In the genomic region with DNA sequence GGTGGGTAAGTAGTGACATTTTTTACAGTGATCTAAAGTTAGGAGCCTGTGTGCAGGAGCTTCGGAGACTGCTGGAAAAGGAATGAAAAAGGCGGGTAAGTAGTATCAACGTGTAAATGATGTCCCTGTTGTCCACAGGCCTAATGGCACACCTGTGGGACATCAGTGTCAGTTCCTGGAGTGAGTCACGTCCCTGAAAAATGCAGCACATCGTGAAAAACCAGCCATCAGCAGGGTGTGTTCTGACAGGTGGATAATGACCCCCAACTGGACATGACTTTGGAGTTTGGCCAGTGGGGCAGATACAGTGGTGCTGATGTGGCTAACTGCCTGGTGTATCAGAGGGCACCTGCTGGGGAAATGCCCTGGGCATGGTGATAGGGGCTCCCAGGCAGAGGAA, we compare ENCODE assay signal across 21 cellular contexts. TPM values are rescaled to one million over a fixed set of nuclear protein-coding genes. Genes with fewer than 3 reads are reported as not detected.
DNase-seq lines count a peak whose midpoint lies in the region; ATAC-seq and TF ChIP-seq lines count a peak whose summit lies in the region.
"Had no signal": no experiment of that assay in that cellular context is flagged by ENCODE, and none has a peak within 500 bp of the region (broad histone marks: within the 10 kb centered on the region; RNA-seq: fewer than 3 reads in every experiment).

No MANE protein-coding gene starts in this region.

- no peak for TF ChIP-seq EP300 in neural cell (conservative IDR thresholded peaks at IDR 0.05; ENCODE audit: poor library complexity, severe bottlenecking)

- H3K9me3 ChIP-seq in HEK293 (ENCODE audit: control insufficient read depth, insufficient read depth, low read depth, low read length), result no peaks in the 10 kb centered on the region
- no peaks in the 10 kb centered on the region for H3K9me3 ChIP-seq in PC-3 (ENCODE audit: low read length)
- no peaks in the 10 kb centered on the region for H3K9me3 ChIP-seq in neural cell (ENCODE audit: low read length)
- no peaks in the 10 kb centered on the region for H3K9me3 ChIP-seq in Karpas-422 (ENCODE audit: low read length)
- no peaks in the 10 kb centered on the region for H3K9me3 ChIP-seq in upper lobe of right lung
- H3K9me3 ChIP-seq: MG63, Peyer's patch had no signal

- H2AFZ ChIP-seq in PC-3 (ENCODE audit: low read length), result no peak overlapping the region
- no peak overlapping the region for H2AFZ ChIP-seq in neural cell (ENCODE audit: low read depth, low read length)
- no peak overlapping the region for H2AFZ ChIP-seq in Karpas-422 (ENCODE audit: low read length)

- H3K9me2 ChIP-seq in PC-3 (replicated peaks; ENCODE audit: low read length), result no peaks in the 10 kb centered on the region
- H3K9me2 ChIP-seq in neural cell (ENCODE audit: insufficient read depth, low read length), result no peaks in the 10 kb centered on the region
- no peaks in the 10 kb centered on the region for H3K9me2 ChIP-seq in Karpas-422 (replicated peaks; ENCODE audit: insufficient read depth, low read length)

- TF ChIP-seq RAD21 in neural cell (conservative IDR thresholded peaks at IDR 0.05), result no peak

- no peaks in the 10 kb centered on the region for H4K20me1 ChIP-seq in PC-3 (ENCODE audit: low read length)
- H4K20me1 ChIP-seq in neural cell (ENCODE audit: insufficient read depth), result no peaks in the 10 kb centered on the region
- H4K20me1 ChIP-seq in Karpas-422 (ENCODE audit: insufficient read depth, low read depth, low read length), result no peaks in the 10 kb centered on the region

- H3K4me2 ChIP-seq in PC-3 (ENCODE audit: low read length), result no peak overlapping the region
- no peak overlapping the region for H3K4me2 ChIP-seq in neural cell (ENCODE audit: low read length)
- H3K4me2 ChIP-seq in Karpas-422 (ENCODE audit: low read depth, low read length, poor library complexity, severe bottlenecking), result no peak overlapping the region

- CTCF ChIA-PET in HEK293 (lab: Yijun Ruan, JAX), result interaction anchor here (1.1 to 1.2 kb wide), 2 partner anchors 217 to 226 kb away, joined by 3 to 4 read pairs; no protein-coding TSS in a partner anchor
- CTCF ChIA-PET in PC-3 (lab: Charles Lee), result no interaction called here

- H3K4me3 ChIP-seq in HEK293 (ENCODE audit: low read depth, low read length) (no peak overlapping the region), PC-3 (ENCODE audit: low read length) (no peak overlapping the region), neural cell (ENCODE audit: low read length) (no peak overlapping the region), Karpas-422 (ENCODE audit: low read length) (no peak overlapping the region), upper lobe of right lung (no peak overlapping the region)
- H3K4me3 ChIP-seq: MG63, Peyer's patch had no signal

- POLR2A ChIA-PET in HEK293 (lab: Yijun Ruan, JAX) (no interaction called here), PC-3 (lab: Charles Lee; ENCODE audit: unreplicated experiment) (no interaction called here)

- H3K27me3 ChIP-seq in PC-3 (ENCODE audit: low read length) (no peaks in the 10 kb centered on the region), neural cell (ENCODE audit: insufficient read depth, low read depth, low read length) (no peaks in the 10 kb centered on the region), Karpas-422 (ENCODE audit: low read length) (no peaks in the 10 kb centered on the region), upper lobe of right lung (no peaks in the 10 kb centered on the region)
- H3K27me3 ChIP-seq: MG63, Peyer's patch had no signal

- intact Hi-C loops in PC-3 (cut with micrococcal nuclease), result no loop called here
- intact Hi-C loops in upper lobe of right lung (cut with DNase I), result no loop called here

- ATAC-seq in PC-3 (peak; percentile 15; the same call in 1 of the 2 replicates), SK-N-SH treated with all-trans-retinoic acid at 6 μM for 48 hours (no peak), upper lobe of right lung (no peak)
- ATAC-seq: HCT116 had no signal

- no peak overlapping the region for H3K27ac ChIP-seq in HEK293 (ENCODE audit: extremely low read depth, low read depth, low read length)
- no peak overlapping the region for H3K27ac ChIP-seq in PC-3 (ENCODE audit: low read length)
- H3K27ac ChIP-seq in neural cell (ENCODE audit: low read length), result peak overlapping the region; percentile 33
- no peak overlapping the region for H3K27ac ChIP-seq in Karpas-422 (ENCODE audit: low read length)
- H3K27ac ChIP-seq in upper lobe of right lung, result no peak overlapping the region
- H3K27ac ChIP-seq: C4-2B, HL-60, Peyer's patch had no signal

- H3K9ac ChIP-seq in PC-3 (ENCODE audit: low read length) (no peak overlapping the region), neural cell (ENCODE audit: low read length) (no peak overlapping the region), Karpas-422 (ENCODE audit: low read length) (no peak overlapping the region)

- BruUV-seq in PC-3 (replicated peaks; lab: Mats Ljungman, UMichigan), result no TSS peak

- DNase-seq in PC-3 (peak; percentile 50), Karpas-422 (no peak), upper lobe of right lung (no peak)
- no peak for DNase-seq in activated CD4-positive, alpha-beta T cell treated with anti-CD3 and anti-CD28 coated beads, Interleukin-2, amount 50 U/mL, for 4 hours
- DNase-seq: CD8-positive, alpha-beta memory T cell; DMS79 treated with DMSO at 0.1 percent for 48 hours; Kasumi-1; MG63; NCI-H1105 treated with DMSO at 0.1 percent for 48 hours; NCI-H146; NCI-H2029 treated with DMSO at 0.1 percent for 48 hours; NCI-H446 treated with DMSO at 0.1 percent for 48 hours; NCI-H82; Peyer's patch; SHP77 treated with DMSO at 0.1 percent for 48 hours had no signal

- no peaks in the 10 kb centered on the region for H3K36me3 ChIP-seq in HEK293 (ENCODE audit: control insufficient read depth in 2 of 2, insufficient read depth in 1 of 2, low read length in 2 of 2)
- H3K36me3 ChIP-seq in PC-3 (ENCODE audit: low read depth, low read length), result peaks cover 22% of the 10 kb centered on the region
- H3K36me3 ChIP-seq in neural cell (ENCODE audit: insufficient read depth, low read length), result no peaks in the 10 kb centered on the region
- no peaks in the 10 kb centered on the region for H3K36me3 ChIP-seq in Karpas-422 (ENCODE audit: insufficient read depth, low read length)
- H3K36me3 ChIP-seq in upper lobe of right lung, result peaks cover 15% of the 10 kb centered on the region
- H3K36me3 ChIP-seq: Peyer's patch had no signal

- H3K4me1 ChIP-seq in HEK293 (ENCODE audit: control insufficient read depth, insufficient read depth, low read length), result peaks cover 4% of the 10 kb centered on the region
- peaks cover 25% of the 10 kb centered on the region for H3K4me1 ChIP-seq in PC-3 (ENCODE audit: insufficient read depth, low read length)
- H3K4me1 ChIP-seq in Karpas-422 (ENCODE audit: low read length), result peaks cover 6% of the 10 kb centered on the region
- peaks cover 5% of the 10 kb centered on the region for H3K4me1 ChIP-seq in upper lobe of right lung
- H3K4me1 ChIP-seq: Peyer's patch had no signal

- H3F3A ChIP-seq in PC-3 (ENCODE audit: low read length, unreplicated experiment) (no peaks in the 10 kb centered on the region), neural cell (ENCODE audit: insufficient read depth, low read length, poor library complexity, severe bottlenecking) (no peaks in the 10 kb centered on the region)

- TF ChIP-seq CTCF in HEK293 (tag by site-specific recombination; IDR thresholded peaks at IDR 0.05) (no peak), PC-3 (conservative IDR thresholded peaks at IDR 0.05; ENCODE audit: low read depth, low read length) (no peak), neural cell (IDR thresholded peaks at IDR 0.05; ENCODE audit: poor library complexity, severe bottlenecking) (no peak), upper lobe of right lung (IDR thresholded peaks at IDR 0.05) (no peak)

- H3K79me2 ChIP-seq in PC-3 (ENCODE audit: low read length), result no peaks in the 10 kb centered on the region
- no peaks in the 10 kb centered on the region for H3K79me2 ChIP-seq in neural cell (replicated peaks; ENCODE audit: insufficient read depth, low read length)
- no peaks in the 10 kb centered on the region for H3K79me2 ChIP-seq in Karpas-422 (ENCODE audit: low read length)

TF ChIP-seq in HEK293, 187 proteins besides CTCF, POLR2A, EP300 and RAD21:
- TF ChIP-seq ZNF266 (tag by site-specific recombination; IDR thresholded peaks at IDR 0.05; ENCODE audit: low read depth), result no peak
- TF ChIP-seq SCRT2 (tag by site-specific recombination; IDR thresholded peaks at IDR 0.05), result peak; percentile 55; the same call in 1 of the 2 replicates

TF ChIP-seq in neural cell, 6 proteins besides CTCF, POLR2A, EP300 and RAD21:
- no peak for TF ChIP-seq MXI1 (conservative IDR thresholded peaks at IDR 0.05; ENCODE audit: poor library complexity, severe bottlenecking)

TF ChIP-seq in SK-N-SH treated with all-trans-retinoic acid at 6 μM for 48 hours, 23 proteins besides CTCF, POLR2A, EP300 and RAD21:
- no peak for TF ChIP-seq ISL1 (CRISPR knock-in tag; IDR thresholded peaks at IDR 0.05)
- TF ChIP-seq ESRRG (CRISPR knock-in tag; IDR thresholded peaks at IDR 0.05), result no peak
- no peak for TF ChIP-seq BACH2 (CRISPR knock-in tag; IDR thresholded peaks at IDR 0.05; ENCODE audit: borderline replicate concordance)
- TF ChIP-seq ZNF70 (CRISPR knock-in tag; IDR thresholded peaks at IDR 0.05), result no peak
- no peak for TF ChIP-seq OSR1 (CRISPR knock-in tag; IDR thresholded peaks at IDR 0.05)
- no peak for TF ChIP-seq ZFP3 (CRISPR knock-in tag; IDR thresholded peaks at IDR 0.05)
- TF ChIP-seq ZFP30 (CRISPR knock-in tag; IDR thresholded peaks at IDR 0.05), result no peak
- no peak for TF ChIP-seq ZNF8 (CRISPR knock-in tag; IDR thresholded peaks at IDR 0.05)
- TF ChIP-seq CSDC2 (CRISPR knock-in tag; IDR thresholded peaks at IDR 0.05), result no peak

RNA-seq across cellular contexts. Expression of a gene that starts 12.0 kb away (rescaled TPM):
- total RNA-seq in PC-3 (2014; rRNA removed) (13.4 and 16.8 TPM in 2 replicates), upper lobe of right lung (7.4 TPM)
- 4.1 and 5.6 TPM in 2 replicates for polyA plus RNA-seq in neural cell
- 9.4 and 11.2 TPM in 2 replicates for polyA minus RNA-seq in neural cell
- total RNA-seq in Karpas-422 (2014; rRNA removed; shearing (Covaris generic); ENCODE audit: low replicate concordance), result 3.0 and 14.6 TPM in 2 replicates
